6 cellular contexts compared by ENCODE assay signal in genomic region chr12:109608796-109609195, GRCh38.
"Had no signal": no experiment of that assay in that cellular context is flagged by ENCODE, and none has a peak within 500 bp of the region (broad histone marks: within the 10 kb centered on the region; RNA-seq: fewer than 3 reads in every experiment).

No MANE protein-coding gene starts in this region.

- DNase-seq: HFFc6, IMR-90 had no signal

- H3K9me3 Mint-ChIP-seq: GM23338, HFFc6 had no signal

- H3K9me3 ChIP-seq: HAP-1 had no signal

- H3K27ac Mint-ChIP-seq: GM23338, HFFc6 had no signal

- H3K4me3 Mint-ChIP-seq: GM23338, HFFc6 had no signal

- H3K36me3 ChIP-seq: HAP-1 had no signal

- H3K4me2 ChIP-seq: GM23338 had no signal

- H3K27ac ChIP-seq: HL-60 had no signal

- H2AFZ ChIP-seq: GM23338 had no signal

- H3K4me3 ChIP-seq: GM23338, HAP-1, K562 had no signal
